ENCODE assay signal across 28 cellular contexts in genomic region chr10:75460059-75460458, GRCh38.
"Had no signal": no experiment of that assay in that cellular context is flagged by ENCODE, and none has a peak within 500 bp of the region (broad histone marks: within the 10 kb centered on the region; RNA-seq: fewer than 3 reads in every experiment).

No MANE protein-coding gene starts in this region.

- H3K4me3 ChIP-seq: neural progenitor cell, ovary, psoas muscle, skin epidermis, smooth muscle cell, spleen, suprapubic skin, testis, tibial artery, transverse colon, upper lobe of right lung, uterus had no signal

- H3K9ac ChIP-seq: neural progenitor cell, parathyroid adenoma had no signal

- H3K4me2 ChIP-seq: neural progenitor cell, smooth muscle cell had no signal

- ATAC-seq: natural killer cell; psoas muscle; right cardiac atrium; sciatic nerve; stimulated activated memory B cell treated with anti-CD40 and anti-IgM and Interleukin-4, amounts not matched to agents 10 μg/mL and 1 μg/mL and 100 μg/mL, for 72 hours; stimulated activated naive CD8-positive, alpha-beta T cell treated with anti-CD3 and anti-CD28 coated beads, Interleukin-15, amount 100 ng/mL, for 72 hours; stimulated activated naive CD8-positive, alpha-beta T cell treated with anti-CD3 and anti-CD28 coated beads, Interleukin-15, Interleukin-2, amounts not matched to agents 100 U/mL and 50 U/mL, for 24 hours; upper lobe of right lung had no signal

- H3K36me3 ChIP-seq: neural progenitor cell, ovary, suprapubic skin, tibial artery, transverse colon, upper lobe of right lung, uterus had no signal

- H2AFZ ChIP-seq: neural progenitor cell, parathyroid adenoma had no signal

- H3K4me1 ChIP-seq: parathyroid adenoma, psoas muscle, spleen, tibial artery, transverse colon, upper lobe of right lung, uterus had no signal

- H3K27ac ChIP-seq: neural progenitor cell, ovary, parathyroid adenoma, psoas muscle, skin epidermis, spleen, suprapubic skin, testis, tibial artery, transverse colon, upper lobe of right lung, uterus had no signal

- H3K9me3 ChIP-seq: ovary, psoas muscle, spleen, suprapubic skin, testis, tibial artery, transverse colon, upper lobe of right lung, uterus had no signal

- H3K79me2 ChIP-seq: parathyroid adenoma had no signal

- H3K27me3 ChIP-seq: neural progenitor cell, ovary, spleen, suprapubic skin, testis, tibial artery, transverse colon, upper lobe of right lung, uterus had no signal

- DNase-seq: natural killer cell; occipital lobe; ovary; posterior cingulate gyrus; psoas muscle; right cardiac atrium; spleen; stimulated activated CD4-positive, alpha-beta T cell treated with anti-CD3 and anti-CD28 coated beads, Interleukin-12 subunit alpha, Interleukin-12 subunit beta, amount 100 ng/mL, for 4 hours; stimulated activated CD4-positive, alpha-beta T cell treated with anti-CD3 and anti-CD28 coated beads, Interleukin-1b, Interleukin-23, amount 100 ng/mL, for 48 hours; stimulated activated CD4-positive, alpha-beta T cell treated with anti-CD3 and anti-CD28 coated beads, Interleukin-4, amount 100 ng/mL, for 1 hour; stimulated activated CD4-positive, alpha-beta T cell treated with anti-CD3 and anti-CD28 coated beads, Interleukin-4, amount 100 ng/mL, for 4 hours; stimulated activated CD8-positive, alpha-beta memory T cell treated with anti-CD3 and anti-CD28 coated beads, Interleukin-4, amount 100 ng/mL, for 48 hours; stimulated activated naive CD4-positive, alpha-beta T cell; stimulated activated naive CD8-positive, alpha-beta T cell treated with anti-CD3 and anti-CD28 coated beads, Interleukin-15, amount 100 ng/mL, for 72 hours; stimulated activated naive CD8-positive, alpha-beta T cell treated with anti-CD3 and anti-CD28 coated beads, Interleukin-15, Interleukin-2, amounts not matched to agents 100 U/mL and 50 U/mL, for 24 hours; substantia nigra; testis; tibial artery; transverse colon; upper lobe of right lung; uterus had no signal
